ENCODE assay signal across 1 cellular context in the genomic region with DNA sequence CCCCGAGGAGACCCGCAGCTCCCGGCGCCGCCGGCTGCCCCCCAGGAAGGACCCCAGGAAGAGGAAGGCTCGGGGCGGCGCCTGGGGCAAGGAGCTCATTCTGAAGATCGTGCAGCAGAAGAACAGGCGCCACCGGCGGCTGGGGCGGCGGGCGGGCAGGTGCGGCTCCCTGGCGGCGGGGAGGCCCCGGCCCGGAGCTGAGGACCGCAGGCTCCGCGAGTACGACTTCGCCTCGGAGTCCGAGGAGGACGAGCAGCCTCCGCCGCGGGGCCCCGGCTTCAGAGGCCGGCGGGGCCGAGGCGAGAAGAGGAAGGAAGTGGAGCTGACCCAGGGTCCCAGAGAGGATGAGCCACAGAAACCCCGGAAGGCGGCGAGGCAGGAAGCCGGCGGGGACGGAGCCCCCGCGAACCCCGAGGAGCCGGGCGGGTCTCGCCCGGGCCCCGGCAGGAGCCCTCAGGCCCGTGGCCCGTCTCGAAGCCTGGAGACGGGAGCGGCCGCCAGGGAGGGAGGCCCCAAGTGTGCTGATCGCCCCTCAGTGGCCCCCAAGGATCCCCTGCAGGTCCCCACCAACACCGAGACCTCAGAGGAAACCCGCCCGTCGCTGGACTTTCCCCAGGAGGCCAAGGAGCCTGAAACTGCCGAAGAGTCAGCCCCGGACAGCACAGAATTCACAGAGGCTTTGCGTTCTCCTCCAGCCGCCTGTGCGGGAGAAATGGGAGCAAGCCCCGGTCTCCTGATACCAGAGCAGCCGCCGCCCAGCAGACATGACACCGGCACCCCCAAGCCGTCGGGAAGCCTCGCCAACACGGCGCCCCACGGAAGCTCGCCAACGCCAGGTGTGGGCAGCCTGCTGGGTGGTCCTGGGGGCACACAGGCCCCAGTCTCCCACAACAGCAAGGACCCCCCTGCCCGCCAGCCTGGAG.
TF ChIP-seq lines count a peak whose summit lies in the region.

No MANE protein-coding gene starts in this region.

TF ChIP-seq in GM12878, 131 proteins besides CTCF, POLR2A, EP300 and RAD21 (continued from another document and continues in another):
- TF ChIP-seq, protein P1, sequence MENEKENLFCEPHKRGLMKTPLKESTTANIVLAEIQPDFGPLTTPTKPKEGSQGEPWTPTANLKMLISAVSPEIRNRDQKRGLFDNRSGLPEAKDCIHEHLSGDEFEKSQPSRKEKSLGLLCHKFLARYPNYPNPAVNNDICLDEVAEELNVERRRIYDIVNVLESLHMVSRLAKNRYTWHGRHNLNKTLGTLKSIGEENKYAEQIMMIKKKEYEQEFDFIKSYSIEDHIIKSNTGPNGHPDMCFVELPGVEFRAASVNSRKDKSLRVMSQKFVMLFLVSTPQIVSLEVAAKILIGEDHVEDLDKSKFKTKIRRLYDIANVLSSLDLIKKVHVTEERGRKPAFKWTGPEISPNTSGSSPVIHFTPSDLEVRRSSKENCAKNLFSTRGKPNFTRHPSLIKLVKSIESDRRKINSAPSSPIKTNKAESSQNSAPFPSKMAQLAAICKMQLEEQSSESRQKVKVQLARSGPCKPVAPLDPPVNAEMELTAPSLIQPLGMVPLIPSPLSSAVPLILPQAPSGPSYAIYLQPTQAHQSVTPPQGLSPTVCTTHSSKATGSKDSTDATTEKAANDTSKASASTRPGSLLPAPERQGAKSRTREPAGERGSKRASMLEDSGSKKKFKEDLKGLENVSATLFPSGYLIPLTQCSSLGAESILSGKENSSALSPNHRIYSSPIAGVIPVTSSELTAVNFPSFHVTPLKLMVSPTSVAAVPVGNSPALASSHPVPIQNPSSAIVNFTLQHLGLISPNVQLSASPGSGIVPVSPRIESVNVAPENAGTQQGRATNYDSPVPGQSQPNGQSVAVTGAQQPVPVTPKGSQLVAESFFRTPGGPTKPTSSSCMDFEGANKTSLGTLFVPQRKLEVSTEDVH (IDR thresholded peaks at IDR 0.05; ENCODE audit: low read depth, partially characterized antibody): no peak
- no peak for TF ChIP-seq HCFC1 (IDR thresholded peaks at IDR 0.05; ENCODE audit: low read length)
- no peak for TF ChIP-seq SUPT20H (IDR thresholded peaks at IDR 0.05; ENCODE audit: borderline replicate concordance, control insufficient read depth, low read depth, low read length)
- TF ChIP-seq NR2F1 (conservative IDR thresholded peaks at IDR 0.05): peak; percentile 71; the same call in 1 of the 2 replicates
- TF ChIP-seq CBX3 (IDR thresholded peaks at IDR 0.05; ENCODE audit: borderline replicate concordance, low read depth): no peak
- TF ChIP-seq, protein P2, sequence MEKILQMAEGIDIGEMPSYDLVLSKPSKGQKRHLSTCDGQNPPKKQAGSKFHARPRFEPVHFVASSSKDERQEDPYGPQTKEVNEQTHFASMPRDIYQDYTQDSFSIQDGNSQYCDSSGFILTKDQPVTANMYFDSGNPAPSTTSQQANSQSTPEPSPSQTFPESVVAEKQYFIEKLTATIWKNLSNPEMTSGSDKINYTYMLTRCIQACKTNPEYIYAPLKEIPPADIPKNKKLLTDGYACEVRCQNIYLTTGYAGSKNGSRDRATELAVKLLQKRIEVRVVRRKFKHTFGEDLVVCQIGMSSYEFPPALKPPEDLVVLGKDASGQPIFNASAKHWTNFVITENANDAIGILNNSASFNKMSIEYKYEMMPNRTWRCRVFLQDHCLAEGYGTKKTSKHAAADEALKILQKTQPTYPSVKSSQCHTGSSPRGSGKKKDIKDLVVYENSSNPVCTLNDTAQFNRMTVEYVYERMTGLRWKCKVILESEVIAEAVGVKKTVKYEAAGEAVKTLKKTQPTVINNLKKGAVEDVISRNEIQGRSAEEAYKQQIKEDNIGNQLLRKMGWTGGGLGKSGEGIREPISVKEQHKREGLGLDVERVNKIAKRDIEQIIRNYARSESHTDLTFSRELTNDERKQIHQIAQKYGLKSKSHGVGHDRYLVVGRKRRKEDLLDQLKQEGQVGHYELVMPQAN (conservative IDR thresholded peaks at IDR 0.05): peak; percentile 57; the same call in 1 of the 2 replicates
- TF ChIP-seq GATAD2B (conservative IDR thresholded peaks at IDR 0.05; ENCODE audit: low read depth): peak; percentile 60; the same call in 1 of the 2 replicates
- TF ChIP-seq RUNX3 (IDR thresholded peaks at IDR 0.05; ENCODE audit: low read length): peak; percentile 23; the same call in 1 of the 2 replicates
- TF ChIP-seq NBN (IDR thresholded peaks at IDR 0.05): no peak
- no peak for TF ChIP-seq JUNB (IDR thresholded peaks at IDR 0.05)
- TF ChIP-seq NRF1 (conservative IDR thresholded peaks at IDR 0.05; ENCODE audit: low read depth, low read length): no peak
- TF ChIP-seq ETV6 (conservative IDR thresholded peaks at IDR 0.05 in 1 of 2, IDR thresholded peaks at IDR 0.05 in 1 of 2; ENCODE audit: borderline replicate concordance in 1 of 2, low read depth in 1 of 2): peak in 1 of 2 experiments; percentile 68; a peak in 1 of 4 replicates
- TF ChIP-seq POLR2AphosphoS5 (IDR thresholded peaks at IDR 0.05; ENCODE audit: low read length): peak; percentile 38; the same call in 1 of the 2 replicates
- no peak for TF ChIP-seq CREB1 (IDR thresholded peaks at IDR 0.05; ENCODE audit: low read depth)
- TF ChIP-seq TCF12 (IDR thresholded peaks at IDR 0.05; ENCODE audit: low read depth, low read length): no peak
- TF ChIP-seq STAT1 (conservative IDR thresholded peaks at IDR 0.05): no peak
- no peak for TF ChIP-seq NFYA (IDR thresholded peaks at IDR 0.05; ENCODE audit: borderline replicate concordance, low read depth, low read length)
- TF ChIP-seq ZSCAN29 (IDR thresholded peaks at IDR 0.05): no peak
- no peak for TF ChIP-seq KAT2A (conservative IDR thresholded peaks at IDR 0.05; ENCODE audit: control insufficient read depth, low read depth, low read length)
- TF ChIP-seq, protein P3, sequence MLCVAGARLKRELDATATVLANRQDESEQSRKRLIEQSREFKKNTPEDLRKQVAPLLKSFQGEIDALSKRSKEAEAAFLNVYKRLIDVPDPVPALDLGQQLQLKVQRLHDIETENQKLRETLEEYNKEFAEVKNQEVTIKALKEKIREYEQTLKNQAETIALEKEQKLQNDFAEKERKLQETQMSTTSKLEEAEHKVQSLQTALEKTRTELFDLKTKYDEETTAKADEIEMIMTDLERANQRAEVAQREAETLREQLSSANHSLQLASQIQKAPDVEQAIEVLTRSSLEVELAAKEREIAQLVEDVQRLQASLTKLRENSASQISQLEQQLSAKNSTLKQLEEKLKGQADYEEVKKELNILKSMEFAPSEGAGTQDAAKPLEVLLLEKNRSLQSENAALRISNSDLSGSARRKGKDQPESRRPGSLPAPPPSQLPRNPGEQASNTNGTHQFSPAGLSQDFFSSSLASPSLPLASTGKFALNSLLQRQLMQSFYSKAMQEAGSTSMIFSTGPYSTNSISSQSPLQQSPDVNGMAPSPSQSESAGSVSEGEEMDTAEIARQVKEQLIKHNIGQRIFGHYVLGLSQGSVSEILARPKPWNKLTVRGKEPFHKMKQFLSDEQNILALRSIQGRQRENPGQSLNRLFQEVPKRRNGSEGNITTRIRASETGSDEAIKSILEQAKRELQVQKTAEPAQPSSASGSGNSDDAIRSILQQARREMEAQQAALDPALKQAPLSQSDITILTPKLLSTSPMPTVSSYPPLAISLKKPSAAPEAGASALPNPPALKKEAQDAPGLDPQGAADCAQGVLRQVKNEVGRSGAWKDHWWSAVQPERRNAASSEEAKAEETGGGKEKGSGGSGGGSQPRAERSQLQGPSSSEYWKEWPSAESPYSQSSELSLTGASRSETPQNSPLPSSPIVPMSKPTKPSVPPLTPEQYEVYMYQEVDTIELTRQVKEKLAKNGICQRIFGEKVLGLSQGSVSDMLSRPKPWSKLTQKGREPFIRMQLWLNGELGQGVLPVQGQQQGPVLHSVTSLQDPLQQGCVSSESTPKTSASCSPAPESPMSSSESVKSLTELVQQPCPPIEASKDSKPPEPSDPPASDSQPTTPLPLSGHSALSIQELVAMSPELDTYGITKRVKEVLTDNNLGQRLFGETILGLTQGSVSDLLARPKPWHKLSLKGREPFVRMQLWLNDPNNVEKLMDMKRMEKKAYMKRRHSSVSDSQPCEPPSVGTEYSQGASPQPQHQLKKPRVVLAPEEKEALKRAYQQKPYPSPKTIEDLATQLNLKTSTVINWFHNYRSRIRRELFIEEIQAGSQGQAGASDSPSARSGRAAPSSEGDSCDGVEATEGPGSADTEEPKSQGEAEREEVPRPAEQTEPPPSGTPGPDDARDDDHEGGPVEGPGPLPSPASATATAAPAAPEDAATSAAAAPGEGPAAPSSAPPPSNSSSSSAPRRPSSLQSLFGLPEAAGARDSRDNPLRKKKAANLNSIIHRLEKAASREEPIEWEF (IDR thresholded peaks at IDR 0.05; ENCODE audit: insufficient replicate concordance, low read depth, low read length): no peak
- no peak for TF ChIP-seq TBL1XR1 (IDR thresholded peaks at IDR 0.05; ENCODE audit: low read depth, low read length)
- no peak for TF ChIP-seq ZBED1 (IDR thresholded peaks at IDR 0.05; ENCODE audit: borderline replicate concordance)
- TF ChIP-seq YBX1 (IDR thresholded peaks at IDR 0.05): no peak
- TF ChIP-seq SMAD1 (IDR thresholded peaks at IDR 0.05; ENCODE audit: low read depth, partially characterized antibody): no peak
- TF ChIP-seq, protein P4, sequence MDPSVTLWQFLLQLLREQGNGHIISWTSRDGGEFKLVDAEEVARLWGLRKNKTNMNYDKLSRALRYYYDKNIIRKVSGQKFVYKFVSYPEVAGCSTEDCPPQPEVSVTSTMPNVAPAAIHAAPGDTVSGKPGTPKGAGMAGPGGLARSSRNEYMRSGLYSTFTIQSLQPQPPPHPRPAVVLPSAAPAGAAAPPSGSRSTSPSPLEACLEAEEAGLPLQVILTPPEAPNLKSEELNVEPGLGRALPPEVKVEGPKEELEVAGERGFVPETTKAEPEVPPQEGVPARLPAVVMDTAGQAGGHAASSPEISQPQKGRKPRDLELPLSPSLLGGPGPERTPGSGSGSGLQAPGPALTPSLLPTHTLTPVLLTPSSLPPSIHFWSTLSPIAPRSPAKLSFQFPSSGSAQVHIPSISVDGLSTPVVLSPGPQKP (IDR thresholded peaks at IDR 0.05; ENCODE audit: low read depth, low read length): no peak
- TF ChIP-seq KLF5 (IDR thresholded peaks at IDR 0.05; ENCODE audit: partially characterized antibody): no peak
- no peak for TF ChIP-seq STAT3 (IDR thresholded peaks at IDR 0.05; ENCODE audit: low read depth, low read length)
- TF ChIP-seq SRF (IDR thresholded peaks at IDR 0.05; ENCODE audit: low read depth in 2 of 2, low read length in 2 of 2): no peak
- TF ChIP-seq ZZZ3 (IDR thresholded peaks at IDR 0.05; ENCODE audit: control insufficient read depth, insufficient read length, low read depth): no peak
- no peak for TF ChIP-seq MTA3 (IDR thresholded peaks at IDR 0.05; ENCODE audit: borderline replicate concordance, low read length)
- no peak for TF ChIP-seq SIN3A (IDR thresholded peaks at IDR 0.05; ENCODE audit: low read depth, low read length)
- TF ChIP-seq ZNF207 (IDR thresholded peaks at IDR 0.05; ENCODE audit: borderline replicate concordance): no peak
- TF ChIP-seq, protein P5, sequence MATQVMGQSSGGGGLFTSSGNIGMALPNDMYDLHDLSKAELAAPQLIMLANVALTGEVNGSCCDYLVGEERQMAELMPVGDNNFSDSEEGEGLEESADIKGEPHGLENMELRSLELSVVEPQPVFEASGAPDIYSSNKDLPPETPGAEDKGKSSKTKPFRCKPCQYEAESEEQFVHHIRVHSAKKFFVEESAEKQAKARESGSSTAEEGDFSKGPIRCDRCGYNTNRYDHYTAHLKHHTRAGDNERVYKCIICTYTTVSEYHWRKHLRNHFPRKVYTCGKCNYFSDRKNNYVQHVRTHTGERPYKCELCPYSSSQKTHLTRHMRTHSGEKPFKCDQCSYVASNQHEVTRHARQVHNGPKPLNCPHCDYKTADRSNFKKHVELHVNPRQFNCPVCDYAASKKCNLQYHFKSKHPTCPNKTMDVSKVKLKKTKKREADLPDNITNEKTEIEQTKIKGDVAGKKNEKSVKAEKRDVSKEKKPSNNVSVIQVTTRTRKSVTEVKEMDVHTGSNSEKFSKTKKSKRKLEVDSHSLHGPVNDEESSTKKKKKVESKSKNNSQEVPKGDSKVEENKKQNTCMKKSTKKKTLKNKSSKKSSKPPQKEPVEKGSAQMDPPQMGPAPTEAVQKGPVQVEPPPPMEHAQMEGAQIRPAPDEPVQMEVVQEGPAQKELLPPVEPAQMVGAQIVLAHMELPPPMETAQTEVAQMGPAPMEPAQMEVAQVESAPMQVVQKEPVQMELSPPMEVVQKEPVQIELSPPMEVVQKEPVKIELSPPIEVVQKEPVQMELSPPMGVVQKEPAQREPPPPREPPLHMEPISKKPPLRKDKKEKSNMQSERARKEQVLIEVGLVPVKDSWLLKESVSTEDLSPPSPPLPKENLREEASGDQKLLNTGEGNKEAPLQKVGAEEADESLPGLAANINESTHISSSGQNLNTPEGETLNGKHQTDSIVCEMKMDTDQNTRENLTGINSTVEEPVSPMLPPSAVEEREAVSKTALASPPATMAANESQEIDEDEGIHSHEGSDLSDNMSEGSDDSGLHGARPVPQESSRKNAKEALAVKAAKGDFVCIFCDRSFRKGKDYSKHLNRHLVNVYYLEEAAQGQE (IDR thresholded peaks at IDR 0.05; ENCODE audit: low read depth, low read length): no peak
- TF ChIP-seq MYB (IDR thresholded peaks at IDR 0.05; ENCODE audit: borderline replicate concordance, low read depth, low read length): no peak
- TF ChIP-seq, protein P6, sequence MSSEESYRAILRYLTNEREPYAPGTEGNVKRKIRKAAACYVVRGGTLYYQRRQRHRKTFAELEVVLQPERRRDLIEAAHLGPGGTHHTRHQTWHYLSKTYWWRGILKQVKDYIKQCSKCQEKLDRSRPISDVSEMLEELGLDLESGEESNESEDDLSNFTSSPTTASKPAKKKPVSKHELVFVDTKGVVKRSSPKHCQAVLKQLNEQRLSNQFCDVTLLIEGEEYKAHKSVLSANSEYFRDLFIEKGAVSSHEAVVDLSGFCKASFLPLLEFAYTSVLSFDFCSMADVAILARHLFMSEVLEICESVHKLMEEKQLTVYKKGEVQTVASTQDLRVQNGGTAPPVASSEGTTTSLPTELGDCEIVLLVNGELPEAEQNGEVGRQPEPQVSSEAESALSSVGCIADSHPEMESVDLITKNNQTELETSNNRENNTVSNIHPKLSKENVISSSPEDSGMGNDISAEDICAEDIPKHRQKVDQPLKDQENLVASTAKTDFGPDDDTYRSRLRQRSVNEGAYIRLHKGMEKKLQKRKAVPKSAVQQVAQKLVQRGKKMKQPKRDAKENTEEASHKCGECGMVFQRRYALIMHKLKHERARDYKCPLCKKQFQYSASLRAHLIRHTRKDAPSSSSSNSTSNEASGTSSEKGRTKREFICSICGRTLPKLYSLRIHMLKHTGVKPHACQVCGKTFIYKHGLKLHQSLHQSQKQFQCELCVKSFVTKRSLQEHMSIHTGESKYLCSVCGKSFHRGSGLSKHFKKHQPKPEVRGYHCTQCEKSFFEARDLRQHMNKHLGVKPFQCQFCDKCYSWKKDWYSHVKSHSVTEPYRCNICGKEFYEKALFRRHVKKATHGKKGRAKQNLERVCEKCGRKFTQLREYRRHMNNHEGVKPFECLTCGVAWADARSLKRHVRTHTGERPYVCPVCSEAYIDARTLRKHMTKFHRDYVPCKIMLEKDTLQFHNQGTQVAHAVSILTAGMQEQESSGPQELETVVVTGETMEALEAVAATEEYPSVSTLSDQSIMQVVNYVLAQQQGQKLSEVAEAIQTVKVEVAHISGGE (CRISPR knock-in tag; IDR thresholded peaks at IDR 0.05): no peak
- no peak for TF ChIP-seq MEF2A (IDR thresholded peaks at IDR 0.05; ENCODE audit: insufficient read depth, low read depth, low read length)
- TF ChIP-seq ASH2L (IDR thresholded peaks at IDR 0.05; ENCODE audit: borderline replicate concordance, low read depth): no peak
- no peak for TF ChIP-seq SUZ12 (IDR thresholded peaks at IDR 0.05; ENCODE audit: unreplicated experiment)
- TF ChIP-seq RELA (IDR thresholded peaks at IDR 0.05; ENCODE audit: borderline replicate concordance, partially characterized antibody): no peak
- no peak for TF ChIP-seq TCF3 (IDR thresholded peaks at IDR 0.05; ENCODE audit: borderline replicate concordance, insufficient read depth, low read depth, low read length)
- TF ChIP-seq IRF4 (IDR thresholded peaks at IDR 0.05; ENCODE audit: low read depth, low read length): no peak
